ENCODE assay signal across 19 cellular contexts in the genomic region with DNA sequence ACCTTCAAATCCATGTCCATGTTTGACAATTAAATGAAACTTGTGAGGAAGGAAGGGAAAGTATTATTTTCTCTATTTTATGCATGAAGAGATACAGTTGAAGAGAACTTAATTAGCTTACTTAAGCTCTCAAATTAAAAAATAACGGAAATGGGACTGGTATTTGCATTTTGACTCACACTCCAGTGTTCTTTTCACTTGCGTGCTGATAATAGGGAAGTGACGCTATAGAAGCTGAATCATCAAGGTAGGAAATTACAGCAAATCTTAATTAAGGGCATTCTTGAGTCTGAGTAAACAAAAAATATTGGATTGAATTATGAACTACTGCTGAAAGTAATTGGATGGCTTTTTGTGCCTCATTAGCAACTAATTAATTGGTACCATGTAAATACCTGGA. TPM values are rescaled to one million over a fixed set of nuclear protein-coding genes. Genes with fewer than 3 reads are reported as not detected.
"Had no signal": no experiment of that assay in that cellular context is flagged by ENCODE, and none has a peak within 500 bp of the region (broad histone marks: within the 10 kb centered on the region; RNA-seq: fewer than 3 reads in every experiment).

No MANE protein-coding gene starts in this region.

- H3K4me3 ChIP-seq: breast epithelium, lower lobe of right lung, smooth muscle cell, testis, upper lobe of right lung had no signal

- H3K4me1 ChIP-seq: breast epithelium, lower lobe of right lung, testis, upper lobe of right lung had no signal

- H3K9me3 ChIP-seq: breast epithelium, lower lobe of right lung, testis, upper lobe of right lung had no signal

- H3K27me3 ChIP-seq: breast epithelium, testis, upper lobe of right lung had no signal

- H3K36me3 ChIP-seq: breast epithelium, lower lobe of right lung, upper lobe of right lung had no signal

- ATAC-seq: lower lobe of right lung; sciatic nerve; stimulated activated effector memory CD8-positive, alpha-beta T cell treated with anti-CD3 and anti-CD28 coated beads, Interleukin-12 subunit alpha, Interleukin-12 subunit beta, amount 100 ng/mL, for 72 hours; upper lobe of right lung had no signal

- H3K4me2 ChIP-seq: smooth muscle cell had no signal

- H3K27ac ChIP-seq: breast epithelium, lower lobe of right lung, testis, upper lobe of right lung, VCaP had no signal

- DNase-seq: activated CD4-positive, alpha-beta T cell treated with anti-CD3 and anti-CD28 coated beads for 1 hour; activated CD4-positive, alpha-beta T cell treated with anti-CD3 and anti-CD28 coated beads, Interleukin-2, amount 50 U/mL, for 4 hours; activated gamma-delta T cell; effector CD4-positive, alpha-beta T cell; foreskin fibroblast; glutamatergic neuron; hypothalamus; lower lobe of right lung; nucleus accumbens; stimulated activated CD4-positive, alpha-beta T cell treated with anti-CD3 and anti-CD28 coated beads, Interleukin-4, amount 100 ng/mL, for 24 hours; testis; upper lobe of right lung had no signal

RNA-seq across cellular contexts. Expression of a gene that starts 44.0 kb away (rescaled TPM):
- polyA plus RNA-seq: adipose tissue, keratinocyte, smooth muscle cell had no signal
